ENCODE assay signal across 1 cellular context in genomic region chr3:9078561-9079240, GRCh38.
TF ChIP-seq lines count a peak whose summit lies in the region.

No MANE protein-coding gene starts in this region.

TF ChIP-seq in HepG2, 621 proteins besides CTCF, POLR2A, EP300 and RAD21 (continued from another document):
- TF ChIP-seq HIC2 (CRISPR knock-in tag; IDR thresholded peaks at IDR 0.05; ENCODE audit: low read depth) (no peak), ADNP (CRISPR knock-in tag; IDR thresholded peaks at IDR 0.05) (no peak), ZNF326 (CRISPR knock-in tag; IDR thresholded peaks at IDR 0.05; ENCODE audit: borderline replicate concordance) (no peak), ZFP82 (CRISPR knock-in tag; IDR thresholded peaks at IDR 0.05; ENCODE audit: borderline replicate concordance) (no peak), CENPX (CRISPR knock-in tag; IDR thresholded peaks at IDR 0.05) (no peak), PRDM4 (CRISPR knock-in tag; IDR thresholded peaks at IDR 0.05; ENCODE audit: borderline replicate concordance) (no peak), SMC3 (IDR thresholded peaks at IDR 0.05; ENCODE audit: low read length) (0 out of 2 replicates have a peak, but pooled peaks have one; percentile 12), ZNF205 (CRISPR knock-in tag; IDR thresholded peaks at IDR 0.05) (no peak), RAD51 (IDR thresholded peaks at IDR 0.05; ENCODE audit: borderline replicate concordance) (no peak), XRCC5 (optimal IDR thresholded peaks at IDR 0.05; ENCODE audit: low read length) (peak; percentile 18), ZNF567 (CRISPR knock-in tag; IDR thresholded peaks at IDR 0.05; ENCODE audit: borderline replicate concordance) (no peak), ZNF317 (CRISPR knock-in tag; IDR thresholded peaks at IDR 0.05) (no peak)
